28 cellular contexts compared by ENCODE assay signal in the genomic region with DNA sequence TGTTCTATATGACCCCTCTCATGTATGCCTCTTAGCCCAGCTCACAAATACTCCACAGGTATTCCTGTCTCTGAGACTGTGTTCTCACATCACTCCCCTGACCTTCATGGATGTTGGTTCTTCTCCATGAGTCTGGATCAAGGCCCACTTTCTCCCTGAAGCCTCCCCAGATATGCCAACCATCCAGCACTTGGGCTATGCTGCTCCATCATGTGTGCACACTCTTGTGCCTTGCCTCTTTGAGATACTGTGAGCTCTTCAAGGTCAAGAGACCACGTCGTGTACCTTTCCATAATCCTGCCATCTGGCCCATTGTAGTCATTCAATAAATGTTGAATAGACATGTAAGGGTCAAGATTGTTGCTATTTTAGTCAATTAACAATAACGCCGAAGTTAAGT.
"Had no signal": no experiment of that assay in that cellular context is flagged by ENCODE, and none has a peak within 500 bp of the region (broad histone marks: within the 10 kb centered on the region; RNA-seq: fewer than 3 reads in every experiment).

No MANE protein-coding gene starts in this region.

- H3K4me3 ChIP-seq: esophagus muscularis mucosa, psoas muscle, sigmoid colon, suprapubic skin, tibial nerve had no signal

- H3K9me3 Mint-ChIP-seq: activated CD8-positive, alpha-beta T cell treated with anti-CD3 and anti-CD28 coated beads for 36 hours; activated T-cell treated with anti-CD3 and anti-CD28 coated beads, Interleukin-2, amount 50 U/mL, for 4 hours; activated T-helper 17 cell treated with anti-CD3 and anti-CD28 coated beads, Interleukin-2, amount 50 U/mL, for 72 hours; endodermal cell; neural crest cell; T-helper 1 cell treated with Interleukin-12 subunit alpha and Interleukin-12 subunit beta and Interleukin-4 antibody, amounts not matched to agents 30 μg/mL and 1 μg/mL, for 36 hours; WTC11 had no signal

- H3K27ac ChIP-seq: brain microvascular endothelial cell, esophagus muscularis mucosa, foreskin keratinocyte, parathyroid adenoma, psoas muscle, sigmoid colon, suprapubic skin, tibial nerve had no signal

- H3K36me3 ChIP-seq: brain microvascular endothelial cell, esophagus muscularis mucosa, sigmoid colon, suprapubic skin, tibial nerve had no signal

- FAIRE-seq: astrocyte, islet of Langerhans, small intestine, TTC549 had no signal

- H3K27ac Mint-ChIP-seq: activated CD8-positive, alpha-beta T cell treated with anti-CD3 and anti-CD28 coated beads for 36 hours; activated T-helper 17 cell treated with anti-CD3 and anti-CD28 coated beads, Interleukin-2, amount 50 U/mL, for 72 hours; endodermal cell; T-helper 1 cell treated with Interleukin-12 subunit alpha and Interleukin-12 subunit beta and Interleukin-4 antibody, amounts not matched to agents 30 μg/mL and 1 μg/mL, for 36 hours; WTC11 had no signal

- H3K4me1 ChIP-seq: foreskin keratinocyte, parathyroid adenoma had no signal

- H3K4me1 Mint-ChIP-seq: activated T-helper 17 cell treated with anti-CD3 and anti-CD28 coated beads, Interleukin-2, amount 50 U/mL, for 72 hours; endodermal cell had no signal

- H3K27me3 ChIP-seq: brain microvascular endothelial cell, esophagus muscularis mucosa, sigmoid colon, suprapubic skin, tibial nerve had no signal

- ATAC-seq: activated CD8-positive, alpha-beta T cell treated with anti-CD3 and anti-CD28 coated beads for 36 hours; activated T-cell treated with anti-CD3 and anti-CD28 coated beads, Interleukin-2, amount 50 U/mL, for 4 hours; activated T-helper 17 cell treated with anti-CD3 and anti-CD28 coated beads, Interleukin-2, amount 50 U/mL, for 72 hours; foreskin keratinocyte; left ventricle myocardium superior; psoas muscle; WTC11 had no signal

- H3K4me3 Mint-ChIP-seq: activated CD8-positive, alpha-beta T cell treated with anti-CD3 and anti-CD28 coated beads for 36 hours; activated T-cell treated with anti-CD3 and anti-CD28 coated beads, Interleukin-2, amount 50 U/mL, for 4 hours; activated T-helper 17 cell treated with anti-CD3 and anti-CD28 coated beads, Interleukin-2, amount 50 U/mL, for 72 hours; endodermal cell; neural crest cell; T-helper 1 cell treated with Interleukin-12 subunit alpha and Interleukin-12 subunit beta and Interleukin-4 antibody, amounts not matched to agents 30 μg/mL and 1 μg/mL, for 36 hours; WTC11 had no signal

- DNase-seq: activated CD4-positive, alpha-beta T cell treated with anti-CD3 and anti-CD28 coated beads, Interleukin-2, amount 50 U/mL, for 1 hour; activated CD8-positive, alpha-beta T cell treated with anti-CD3 and anti-CD28 coated beads for 36 hours; activated gamma-delta T cell treated with Interleukin-2 at 50 U/mL for 16 hours; activated naive CD4-positive, alpha-beta T cell treated with anti-CD3 and anti-CD28 coated beads, Interleukin-2, amount 50 U/mL, for 16 hours; activated T-cell treated with anti-CD3 and anti-CD28 coated beads, Interleukin-2, amount 50 U/mL, for 4 hours; amniotic stem cell; brain microvascular endothelial cell; endodermal cell; foreskin keratinocyte; left ventricle myocardium superior; occipital lobe; psoas muscle; sigmoid colon; small intestine; stimulated activated CD4-positive, alpha-beta T cell treated with anti-CD3 and anti-CD28 coated beads, Interleukin-4, amount 100 ng/mL, for 24 hours; stimulated activated naive CD4-positive, alpha-beta T cell; T-helper 9 cell had no signal

- H3K27me3 Mint-ChIP-seq: activated CD8-positive, alpha-beta T cell treated with anti-CD3 and anti-CD28 coated beads for 36 hours; activated T-helper 17 cell treated with anti-CD3 and anti-CD28 coated beads, Interleukin-2, amount 50 U/mL, for 72 hours had no signal

- H3K36me3 Mint-ChIP-seq: WTC11 had no signal

- H3K9me3 ChIP-seq: esophagus muscularis mucosa, psoas muscle, sigmoid colon, suprapubic skin, tibial nerve had no signal
